26 cellular contexts compared by ENCODE assay signal in the genomic region with DNA sequence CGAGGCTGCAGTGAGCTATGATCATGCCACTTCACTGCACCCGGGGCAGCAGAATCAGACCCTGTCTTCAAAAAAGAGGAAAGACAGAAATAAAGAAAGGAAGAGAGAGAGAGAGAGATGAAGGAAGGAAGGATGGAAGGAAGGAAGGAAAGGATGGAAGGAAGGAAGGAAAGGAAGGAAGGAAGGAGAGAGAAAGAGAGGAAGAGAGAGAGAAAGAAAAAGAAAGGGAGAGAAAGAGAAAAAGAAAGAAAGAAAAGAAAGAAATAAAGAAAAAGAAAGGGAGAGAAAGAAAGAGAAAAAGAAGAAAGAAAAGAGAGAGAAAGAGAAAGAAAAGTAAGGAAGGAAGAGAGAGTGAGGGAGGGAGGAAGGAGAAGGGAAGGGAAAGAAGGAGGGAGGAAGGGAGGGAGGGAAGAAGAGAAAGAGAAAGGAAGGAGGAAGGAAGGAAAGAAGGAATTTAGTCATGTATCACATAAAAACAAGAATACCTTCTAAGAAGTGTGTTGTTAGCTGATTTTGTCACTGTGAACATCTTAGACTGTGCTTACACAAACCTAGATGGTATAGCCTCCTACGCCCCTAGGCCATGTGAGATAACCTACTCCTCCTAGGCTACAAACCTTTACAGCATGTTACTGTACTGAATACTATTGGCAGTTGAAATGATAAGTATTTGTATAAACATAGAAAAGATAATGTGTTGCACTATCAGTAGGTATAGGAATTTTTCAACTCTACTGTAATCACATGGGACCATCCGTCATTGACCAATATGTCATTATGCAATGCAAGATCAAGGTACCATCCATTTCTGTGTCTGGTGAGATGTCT. TPM values are rescaled to one million over a fixed set of nuclear protein-coding genes. Genes with fewer than 3 reads are reported as not detected.
"Had no signal": no experiment of that assay in that cellular context is flagged by ENCODE, and none has a peak within 500 bp of the region (broad histone marks: within the 10 kb centered on the region; RNA-seq: fewer than 3 reads in every experiment).

No MANE protein-coding gene starts in this region.

- H3K4me1 ChIP-seq: adrenal gland, breast epithelium, Peyer's patch, SJCRH30 had no signal

- H3K27me3 ChIP-seq: adrenal gland, breast epithelium, MG63, Peyer's patch, SJCRH30 had no signal

- H3K27ac Mint-ChIP-seq: activated B cell treated with CpG ODN at 0.5 μM for 24 hours; activated CD4-positive, alpha-beta memory T cell treated with anti-CD3 and anti-CD28 coated beads, Interleukin-2, amount 10 ng/mL, durations not matched to agents 7 days and 5 days; activated CD4-positive, alpha-beta T cell treated with anti-CD3 and anti-CD28 coated beads, Interleukin-2, amount 10 ng/mL, durations not matched to agents 24 days and 14 days; activated naive CD8-positive, alpha-beta T cell treated with anti-CD3 and anti-CD28 coated beads, Interleukin-2, amount 10 ng/mL, durations not matched to agents 7 days and 5 days; T-helper 1 cell treated with Interleukin-12 subunit alpha and Interleukin-12 subunit beta and Interleukin-4 antibody, amounts not matched to agents 30 μg/mL and 1 μg/mL, for 36 hours had no signal

- H3K27ac ChIP-seq: breast epithelium, Peyer's patch, RWPE1, SJCRH30 had no signal

- H3K9me3 ChIP-seq: adrenal gland, breast epithelium, MG63, Peyer's patch, SJCRH30, SK-N-SH had no signal

- H3K4me3 Mint-ChIP-seq: activated B cell treated with CpG ODN at 0.5 μM for 24 hours; activated CD4-positive, alpha-beta memory T cell treated with anti-CD3 and anti-CD28 coated beads, Interleukin-2, amount 10 ng/mL, durations not matched to agents 7 days and 5 days; activated CD4-positive, alpha-beta T cell treated with anti-CD3 and anti-CD28 coated beads, Interleukin-2, amount 10 ng/mL, durations not matched to agents 24 days and 14 days; activated naive CD8-positive, alpha-beta T cell treated with anti-CD3 and anti-CD28 coated beads, Interleukin-2, amount 10 ng/mL, durations not matched to agents 7 days and 5 days; T-helper 1 cell treated with Interleukin-12 subunit alpha and Interleukin-12 subunit beta and Interleukin-4 antibody, amounts not matched to agents 30 μg/mL and 1 μg/mL, for 36 hours had no signal

- H3K9me3 Mint-ChIP-seq: activated B cell treated with CpG ODN at 0.5 μM for 24 hours; activated CD4-positive, alpha-beta memory T cell treated with anti-CD3 and anti-CD28 coated beads, Interleukin-2, amount 10 ng/mL, durations not matched to agents 7 days and 5 days; activated CD4-positive, alpha-beta T cell treated with anti-CD3 and anti-CD28 coated beads, Interleukin-2, amount 10 ng/mL, durations not matched to agents 24 days and 14 days; activated naive CD8-positive, alpha-beta T cell treated with anti-CD3 and anti-CD28 coated beads, Interleukin-2, amount 10 ng/mL, durations not matched to agents 7 days and 5 days; T-helper 1 cell treated with Interleukin-12 subunit alpha and Interleukin-12 subunit beta and Interleukin-4 antibody, amounts not matched to agents 30 μg/mL and 1 μg/mL, for 36 hours had no signal

- H3K27me3 Mint-ChIP-seq: activated B cell treated with CpG ODN at 0.5 μM for 24 hours; activated CD4-positive, alpha-beta memory T cell treated with anti-CD3 and anti-CD28 coated beads, Interleukin-2, amount 10 ng/mL, durations not matched to agents 7 days and 5 days; activated CD4-positive, alpha-beta T cell treated with anti-CD3 and anti-CD28 coated beads, Interleukin-2, amount 10 ng/mL, durations not matched to agents 24 days and 14 days; activated naive CD8-positive, alpha-beta T cell treated with anti-CD3 and anti-CD28 coated beads, Interleukin-2, amount 10 ng/mL, durations not matched to agents 7 days and 5 days had no signal

- H3K36me3 Mint-ChIP-seq: activated naive CD8-positive, alpha-beta T cell treated with anti-CD3 and anti-CD28 coated beads, Interleukin-2, amount 10 ng/mL, durations not matched to agents 7 days and 5 days had no signal

- H3K4me1 Mint-ChIP-seq: activated B cell treated with CpG ODN at 0.5 μM for 24 hours had no signal

- DNase-seq: activated B cell treated with CpG ODN at 0.5 μM for 24 hours; activated CD4-positive, alpha-beta memory T cell treated with anti-CD3 and anti-CD28 coated beads, Interleukin-2, amount 10 ng/mL, durations not matched to agents 7 days and 5 days; activated CD4-positive, alpha-beta T cell treated with anti-CD3 and anti-CD28 coated beads for 1 hour; activated CD4-positive, alpha-beta T cell treated with anti-CD3 and anti-CD28 coated beads, Interleukin-2, amount 10 ng/mL, durations not matched to agents 24 days and 14 days; activated CD8-positive, alpha-beta memory T cell treated with anti-CD3 and anti-CD28 coated beads, Interleukin-2, amount 50 U/mL, for 48 hours; activated naive CD4-positive, alpha-beta T cell treated with anti-CD3 and anti-CD28 coated beads, Interleukin-2, amount 50 U/mL, for 16 hours; activated naive CD8-positive, alpha-beta T cell treated with anti-CD3 and anti-CD28 coated beads, Interleukin-2, amount 10 ng/mL, durations not matched to agents 7 days and 5 days; activated T-cell treated with anti-CD3 and anti-CD28 coated beads, Interleukin-2, amount 50 U/mL, for 1 hour; adrenal gland; anterior cingulate cortex; caudate nucleus; MG63; NCI-H1105; NCI-H1436; NCI-H1694 treated with DMSO at 0.1 percent for 48 hours; NCI-H2029 treated with DMSO at 0.1 percent for 48 hours; NCI-H524; Peyer's patch; Right ventricle myocardium superior; SJCRH30; SK-N-SH; SW 1271; T-helper 9 cell had no signal

- H3K36me3 ChIP-seq: adrenal gland, breast epithelium, MG63, Peyer's patch, SJCRH30 had no signal

- H3K4me3 ChIP-seq: adrenal gland, breast epithelium, MG63, Peyer's patch, SJCRH30 had no signal

RNA-seq across cellular contexts. Expression of gene C4orf36, which starts 25.2 kb away (rescaled TPM):
- total RNA-seq: activated B cell treated with CpG ODN at 0.5 μM for 24 hours; activated CD4-positive, alpha-beta memory T cell treated with anti-CD3 and anti-CD28 coated beads, Interleukin-2, amount 10 ng/mL, durations not matched to agents 7 days and 5 days; activated CD4-positive, alpha-beta T cell treated with anti-CD3 and anti-CD28 coated beads, Interleukin-2, amount 10 ng/mL, durations not matched to agents 24 days and 14 days had no signal
